Comparison of ENCODE assay signal across 15 cellular contexts in the genomic region with DNA sequence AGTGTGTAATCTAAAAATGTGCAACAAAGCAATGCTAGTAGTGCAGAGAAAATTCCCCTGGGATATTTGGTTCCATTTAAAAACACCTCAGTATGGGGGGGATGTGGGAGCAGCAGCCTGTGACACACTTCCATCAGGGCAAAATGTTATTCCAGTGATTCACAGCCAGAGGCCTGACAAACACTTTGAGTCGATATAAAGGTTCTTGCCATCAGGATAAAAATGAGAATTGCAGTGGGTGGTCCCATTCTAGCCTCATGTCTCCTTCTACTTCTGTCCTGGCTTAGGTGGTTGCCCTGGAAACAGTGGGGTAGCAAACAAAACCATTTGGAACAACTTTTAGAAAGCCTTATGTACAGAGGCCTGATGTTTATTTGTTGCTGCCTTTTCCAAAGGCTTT.
DNase-seq lines count a peak whose midpoint lies in the region; ATAC-seq and TF ChIP-seq lines count a peak whose summit lies in the region.
"Had no signal": no experiment of that assay in that cellular context is flagged by ENCODE, and none has a peak within 500 bp of the region (broad histone marks: within the 10 kb centered on the region; RNA-seq: fewer than 3 reads in every experiment).

No MANE protein-coding gene starts in this region.

- H3K27me3 Mint-ChIP-seq in chondrocyte (ENCODE audit: low read depth) (no peaks in the 10 kb centered on the region), nephron (ENCODE audit: low read depth) (peaks cover 13% of the 10 kb centered on the region)
- H3K27me3 Mint-ChIP-seq: central memory CD8-positive, alpha-beta T cell had no signal

- peak overlapping the region; percentile 69 for H3K27ac Mint-ChIP-seq in chondrocyte (ENCODE audit: unreplicated experiment)
- H3K27ac Mint-ChIP-seq in nephron, result peak overlapping the region in 2 of 3 experiments; percentile 4 to 49
- H3K27ac Mint-ChIP-seq: CD4-positive, CD25-positive, alpha-beta regulatory T cell had no signal

- TF ChIP-seq CTCF in chondrocyte (IDR thresholded peaks at IDR 0.05) (peak; percentile 36), nephron (IDR thresholded peaks at IDR 0.05; ENCODE audit: unreplicated experiment in 3 of 3) (no peak)

- no peaks in the 10 kb centered on the region for H3K36me3 Mint-ChIP-seq in chondrocyte (ENCODE audit: low read depth)
- H3K36me3 Mint-ChIP-seq in nephron (ENCODE audit: low read depth), result no peaks in the 10 kb centered on the region
- H3K36me3 Mint-ChIP-seq: CD4-positive, CD25-positive, alpha-beta regulatory T cell had no signal

- no peak overlapping the region for H3K4me3 Mint-ChIP-seq in chondrocyte (ENCODE audit: unreplicated experiment)
- H3K4me3 Mint-ChIP-seq in nephron, result no peak overlapping the region
- H3K4me3 Mint-ChIP-seq: CD4-positive, CD25-positive, alpha-beta regulatory T cell; central memory CD8-positive, alpha-beta T cell had no signal

- DNase-seq in D341Med (ENCODE audit: low spot score) (peak; percentile 33), NCI-H226 (peak; percentile 58), chondrocyte (ENCODE audit: low spot score) (no peak), NCI-H69 (lab: John Stamatoyannopoulos, UW) (no peak), NCI-H1048 (lab: John Stamatoyannopoulos, UW) (no peak), NCI-H1694 (lab: John Stamatoyannopoulos, UW) (no peak)
- no peak for DNase-seq in stimulated activated naive CD8-positive, alpha-beta T cell treated with anti-CD3 and anti-CD28 coated beads, Interleukin-15, Interleukin-2, amounts not matched to agents 100 U/mL and 50 U/mL, for 24 hours
- DNase-seq: activated T-cell treated with anti-CD3 and anti-CD28 coated beads, Interleukin-2, amount 50 U/mL, for 48 hours; CD4-positive, CD25-positive, alpha-beta regulatory T cell; left ventricle myocardium superior; occipital lobe; stimulated activated CD4-positive, alpha-beta T cell treated with anti-CD3 and anti-CD28 coated beads, Interleukin-2, amount 100 ng/mL, for 24 hours; stimulated activated naive CD4-positive, alpha-beta T cell treated with Interleukin-2 at 50 U/mL for 16 hours had no signal

- no peak for ATAC-seq in stimulated activated naive CD8-positive, alpha-beta T cell treated with anti-CD3 and anti-CD28 coated beads, Interleukin-15, Interleukin-2, amounts not matched to agents 100 U/mL and 50 U/mL, for 24 hours
- ATAC-seq: left ventricle myocardium superior had no signal

- H3K9me3 Mint-ChIP-seq in chondrocyte (ENCODE audit: low read depth) (no peaks in the 10 kb centered on the region), nephron (peaks cover 3% of the 10 kb centered on the region)
- H3K9me3 Mint-ChIP-seq: central memory CD8-positive, alpha-beta T cell had no signal

- H3K4me1 Mint-ChIP-seq in chondrocyte (ENCODE audit: low read depth), result peaks cover 38% of the 10 kb centered on the region
- H3K4me1 Mint-ChIP-seq in nephron, result peaks cover 55% of the 10 kb centered on the region
- H3K4me1 Mint-ChIP-seq: CD4-positive, CD25-positive, alpha-beta regulatory T cell; central memory CD8-positive, alpha-beta T cell had no signal

Comparison
In these comparisons a context has a peak if more than half of its experiments do, and no peak if none do; other contexts are left out.
1. DNase-seq: peak in D341Med (single experiment) and NCI-H226 (single experiment); none in chondrocyte (single experiment), NCI-H69 (single experiment), stimulated activated naive CD8-positive, alpha-beta T cell treated with anti-CD3 and anti-CD28 coated beads, Interleukin-15, Interleukin-2, amounts not matched to agents 100 U/mL and 50 U/mL, for 24 hours (single experiment), NCI-H1048 (single experiment) and NCI-H1694 (single experiment).